Comparison of ENCODE assay signal across 10 cellular contexts in the genomic region with DNA sequence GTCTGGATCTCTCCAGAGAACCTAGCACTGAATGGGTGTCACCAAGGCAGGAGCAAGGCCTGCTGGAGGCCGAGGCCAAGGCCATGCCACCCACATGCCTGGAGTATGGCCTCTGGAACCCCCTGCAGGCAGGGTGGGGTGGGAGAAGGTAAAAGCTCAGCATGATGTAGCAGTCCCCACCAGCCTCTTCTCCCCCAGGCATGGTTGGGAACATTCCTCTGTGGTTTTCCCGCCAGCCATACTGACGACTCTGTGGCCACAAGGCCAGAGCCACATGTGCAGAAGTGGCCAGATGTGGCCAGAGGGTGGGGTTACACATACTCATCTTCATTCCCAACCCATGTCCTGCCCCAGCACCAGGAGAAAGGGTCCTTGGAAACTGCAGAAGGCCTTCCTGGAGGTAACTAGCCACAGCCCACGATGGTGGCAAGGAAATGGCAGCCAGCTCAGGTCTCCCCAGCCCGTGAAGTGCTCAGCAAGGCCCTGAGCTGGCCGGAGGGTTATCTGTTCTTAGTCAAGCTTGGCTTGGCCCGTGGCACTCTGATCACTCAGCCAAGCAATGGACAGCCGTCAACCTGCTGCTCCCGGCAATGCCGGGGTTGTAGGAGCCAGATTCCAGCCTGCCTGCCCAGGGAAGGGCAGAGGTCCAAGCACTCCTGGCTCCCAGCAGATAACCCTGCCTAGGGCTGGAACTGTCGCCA. TPM values are rescaled to one million over a fixed set of nuclear protein-coding genes. Genes with fewer than 3 reads are reported as not detected.
DNase-seq lines count a peak whose midpoint lies in the region; ATAC-seq and TF ChIP-seq lines count a peak whose summit lies in the region.
"Had no signal": no experiment of that assay in that cellular context is flagged by ENCODE, and none has a peak within 500 bp of the region (broad histone marks: within the 10 kb centered on the region; RNA-seq: fewer than 3 reads in every experiment).

No MANE protein-coding gene starts in this region.

- H3K18ac ChIP-seq in mesendoderm (ENCODE audit: low read length) = no peak overlapping the region

- peak overlapping the region; percentile 94 for H2AK5ac ChIP-seq in mesendoderm (ENCODE audit: low read length)

- no peak overlapping the region for H3K4ac ChIP-seq in mesendoderm (ENCODE audit: low read depth, low read length)

- H3K27ac Mint-ChIP-seq in effector memory CD8-positive, alpha-beta T cell = peak overlapping the region in 1 of 2 donors; percentile 46

- H4K8ac ChIP-seq in mesendoderm (ENCODE audit: low read depth, low read length) = no peak overlapping the region

- H3K9me3 Mint-ChIP-seq in effector memory CD8-positive, alpha-beta T cell = no peaks in the 10 kb centered on the region
- H3K9me3 Mint-ChIP-seq: CD4-positive, alpha-beta memory T cell had no signal

- no peaks in the 10 kb centered on the region for H3K36me3 ChIP-seq in ACC112 (ENCODE audit: insufficient read depth, low read length)
- H3K36me3 ChIP-seq in mesendoderm (ENCODE audit: control insufficient read depth, insufficient read depth, low read length) = no peaks in the 10 kb centered on the region

- H2BK5ac ChIP-seq in mesendoderm (ENCODE audit: low read length) = no peak overlapping the region

- no peak overlapping the region for H3K4me3 Mint-ChIP-seq in effector memory CD8-positive, alpha-beta T cell
- H3K4me3 Mint-ChIP-seq: CD4-positive, alpha-beta memory T cell had no signal

- H3K27me3 Mint-ChIP-seq in effector memory CD8-positive, alpha-beta T cell = no peaks in the 10 kb centered on the region
- H3K27me3 Mint-ChIP-seq: CD4-positive, alpha-beta memory T cell had no signal

- peaks cover 47% of the 10 kb centered on the region for H3K36me3 Mint-ChIP-seq in effector memory CD8-positive, alpha-beta T cell (ENCODE audit: insufficient read depth)

- H3K79me2 ChIP-seq in ACC112 (ENCODE audit: control insufficient read depth, insufficient read depth, low read length, unreplicated experiment) (no peaks in the 10 kb centered on the region), mesendoderm (ENCODE audit: control insufficient read depth, insufficient read depth, low read length) (peaks cover 3% of the 10 kb centered on the region)

- H3K27ac ChIP-seq in ACC112 (ENCODE audit: low read depth, low read length) (peak overlapping the region; percentile 95; the same call in 1 of the 2 replicates), mesendoderm (ENCODE audit: low read depth, low read length) (peak overlapping the region; percentile 76)

- no peak overlapping the region for H3K9ac ChIP-seq in mesendoderm (ENCODE audit: low read length)

- WGBS in mesendoderm (ENCODE audit: extremely low coverage, insufficient coverage, low lambda C conversion rate) = no CpG with 5 or more reads among the region's 11 CpGs

- ATAC-seq in effector memory CD8-positive, alpha-beta T cell (replicated peaks) = peak; percentile 9
- no peak for ATAC-seq in GM21723 (IDR thresholded peaks at IDR 0.05; ENCODE audit: unreplicated experiment)

- no peak overlapping the region for H3K4me2 ChIP-seq in mesendoderm (ENCODE audit: low read length)

- no peak overlapping the region for H2BK15ac ChIP-seq in mesendoderm (replicated peaks; ENCODE audit: low read depth)

- no peak overlapping the region for H2BK120ac ChIP-seq in mesendoderm (ENCODE audit: low read depth, low read length)

- no peak overlapping the region for H4K5ac ChIP-seq in mesendoderm (ENCODE audit: low read length)

- no peak overlapping the region for H3K23ac ChIP-seq in mesendoderm (ENCODE audit: low read length)

- DNase-seq in LNCaP clone FGC (ENCODE audit: low read depth) = peak; percentile 36
- DNase-seq in effector memory CD8-positive, alpha-beta T cell = no peak
- no peak for DNase-seq in mesendoderm
- DNase-seq in GM20000 (ENCODE audit: low spot score) = no peak
- DNase-seq in NOMO-1 (lab: John Stamatoyannopoulos, UW; ENCODE audit: unreplicated experiment in 2 of 2) = no peak
- DNase-seq in DMS53 treated with DMSO at 0.1 percent for 48 hours (lab: John Stamatoyannopoulos, UW; ENCODE audit: unreplicated experiment) = no peak
- DNase-seq: SIG-M5 had no signal

- no peak overlapping the region for H2AFZ ChIP-seq in ACC112 (ENCODE audit: low read length, unreplicated experiment)

- H3K56ac ChIP-seq in mesendoderm (ENCODE audit: low read length) = peak overlapping the region; percentile 70

- H3K27me3 ChIP-seq in ACC112 (ENCODE audit: insufficient read depth, low read length) = no peaks in the 10 kb centered on the region
- no peaks in the 10 kb centered on the region for H3K27me3 ChIP-seq in mesendoderm (ENCODE audit: insufficient read depth, low read length, poor library complexity)

- no peak for TF ChIP-seq CTCF in LNCaP clone FGC (IDR thresholded peaks at IDR 0.05; ENCODE audit: control insufficient read depth, extremely low read depth, insufficient read depth)
- TF ChIP-seq CTCF in GM20000 (IDR thresholded peaks at IDR 0.05; ENCODE audit: extremely low read depth, missing control alignments) = no peak

- peaks cover 8 to 12% of the 10 kb centered on the region in 2 donors for H3K4me1 Mint-ChIP-seq in effector memory CD8-positive, alpha-beta T cell (ENCODE audit: low read depth in 2 of 2)

- H3K4me1 ChIP-seq in ACC112 (ENCODE audit: control insufficient read depth, insufficient read depth, low read length, unreplicated experiment) = peaks cover 15% of the 10 kb centered on the region
- peaks cover 7% of the 10 kb centered on the region for H3K4me1 ChIP-seq in mesendoderm (ENCODE audit: control insufficient read depth, low read depth, low read length)

- no peak overlapping the region for H3K4me3 ChIP-seq in ACC112 (ENCODE audit: low read depth, low read length)
- no peak overlapping the region for H3K4me3 ChIP-seq in LNCaP clone FGC (ENCODE audit: low read depth, low read length)
- H3K4me3 ChIP-seq in mesendoderm (ENCODE audit: low read length) = no peak overlapping the region

- H3K79me1 ChIP-seq in mesendoderm (ENCODE audit: low read length) = peaks cover 15% of the 10 kb centered on the region

RNA-seq across cellular contexts. Expression of a gene that starts 26.2 kb away (rescaled TPM):
- 21.7 TPM for polyA plus RNA-seq in mesendoderm (2013, experiment 1 of 2)
- 20.8 TPM for polyA plus RNA-seq in mesendoderm (2013, experiment 2 of 2)

RNA-seq across cellular contexts. Expression of a gene that starts 26.7 kb away (rescaled TPM):
- polyA plus RNA-seq in mesendoderm (2013, experiment 1 of 2) = 181 TPM
- 184 TPM for polyA plus RNA-seq in mesendoderm (2013, experiment 2 of 2)

RNA-seq across cellular contexts. Expression of a gene that starts 30.8 kb away (rescaled TPM):
- polyA plus RNA-seq in mesendoderm (2013, experiment 1 of 2) = 147 TPM
- polyA plus RNA-seq in mesendoderm (2013, experiment 2 of 2) = 143 TPM

RNA-seq across cellular contexts. Expression of a gene that starts 44.5 kb away (rescaled TPM):
- 10.7 TPM for polyA plus RNA-seq in mesendoderm (2013, experiment 1 of 2)
- polyA plus RNA-seq in mesendoderm (2013, experiment 2 of 2) = 10.4 TPM
